20 cellular contexts compared by ENCODE assay signal in the genomic region with DNA sequence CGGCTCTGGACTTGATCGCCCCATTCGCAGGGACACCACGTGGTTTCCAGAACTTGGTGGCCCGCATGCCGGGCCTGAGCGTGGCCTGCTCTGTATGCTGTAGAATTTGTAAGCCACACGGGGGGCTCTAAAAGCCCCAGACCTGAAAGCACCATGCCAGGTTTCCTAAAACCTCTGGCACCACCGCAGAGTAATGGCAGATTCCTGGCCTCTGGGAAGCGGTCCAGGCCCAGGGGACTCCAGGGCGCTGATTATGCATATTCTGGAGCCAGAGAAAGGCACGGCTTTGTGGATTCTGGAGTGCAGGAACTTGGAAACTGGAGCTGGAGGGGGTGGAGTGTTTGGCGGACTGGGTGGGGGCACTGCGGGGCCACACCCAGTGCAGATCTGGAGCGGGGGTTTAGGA. TPM values are rescaled to one million over a fixed set of nuclear protein-coding genes. Genes with fewer than 3 reads are reported as not detected.
DNase-seq lines count a peak whose midpoint lies in the region; ATAC-seq and TF ChIP-seq lines count a peak whose summit lies in the region.
"Had no signal": no experiment of that assay in that cellular context is flagged by ENCODE, and none has a peak within 500 bp of the region (broad histone marks: within the 10 kb centered on the region; RNA-seq: fewer than 3 reads in every experiment).

No MANE protein-coding gene starts in this region.

- no peaks in the 10 kb centered on the region for H3K27me3 Mint-ChIP-seq in T-helper 1 cell treated with Interleukin-12 subunit alpha and Interleukin-12 subunit beta and Interleukin-4 antibody, amounts not matched to agents 30 μg/mL and 1 μg/mL, for 36 hours (ENCODE audit: low read depth)
- H3K27me3 Mint-ChIP-seq in chondrocyte (ENCODE audit: low read depth): no peaks in the 10 kb centered on the region

- H3K36me3 ChIP-seq in lower lobe of right lung (peaks cover 76% of the 10 kb centered on the region), thoracic aorta (peaks cover 46% of the 10 kb centered on the region)

- H3K9me3 Mint-ChIP-seq in T-helper 1 cell treated with Interleukin-12 subunit alpha and Interleukin-12 subunit beta and Interleukin-4 antibody, amounts not matched to agents 30 μg/mL and 1 μg/mL, for 36 hours: no peaks in the 10 kb centered on the region
- H3K9me3 Mint-ChIP-seq in chondrocyte (ENCODE audit: low read depth): no peaks in the 10 kb centered on the region
- H3K9me3 Mint-ChIP-seq: activated naive CD4-positive, alpha-beta T cell treated with anti-CD3 and anti-CD28 coated beads, Interleukin-2, amount 50 U/mL, for 72 hours; activated T-cell treated with anti-CD3 and anti-CD28 coated beads, Interleukin-2, amount 50 U/mL, for 4 hours had no signal

- peaks cover 28% of the 10 kb centered on the region for H3K4me1 Mint-ChIP-seq in T-helper 1 cell treated with Interleukin-12 subunit alpha and Interleukin-12 subunit beta and Interleukin-4 antibody, amounts not matched to agents 30 μg/mL and 1 μg/mL, for 36 hours (ENCODE audit: low read depth)
- H3K4me1 Mint-ChIP-seq in chondrocyte (ENCODE audit: low read depth): peaks cover 39% of the 10 kb centered on the region

- DNase-seq in T-helper 1 cell: no peak
- no peak for DNase-seq in chondrocyte (ENCODE audit: low spot score)
- no peak for DNase-seq in lower lobe of right lung
- no peak for DNase-seq in thoracic aorta (ENCODE audit: low spot score)
- DNase-seq in DMS53 (lab: John Stamatoyannopoulos, UW): no peak
- DNase-seq in activated CD4-positive, alpha-beta T cell treated with anti-CD3 and anti-CD28 coated beads for 1 hour: no peak
- DNase-seq: activated CD4-positive, alpha-beta T cell treated with anti-CD3 and anti-CD28 coated beads, Interleukin-2, amount 50 U/mL, for 48 hours; activated T-cell treated with anti-CD3 and anti-CD28 coated beads, Interleukin-2, amount 50 U/mL, for 4 hours; brain microvascular endothelial cell; NCI-H1092 treated with DMSO at 0.1 percent for 48 hours; occipital lobe; stimulated activated CD4-positive, alpha-beta T cell treated with anti-CD3 and anti-CD28 coated beads, Interleukin-2, amount 100 ng/mL, for 24 hours had no signal

- H3K4me3 ChIP-seq in lower lobe of right lung: no peak overlapping the region
- H3K4me3 ChIP-seq in thoracic aorta: no peak overlapping the region
- H3K4me3 ChIP-seq: hepatocyte had no signal

- H3K4me3 Mint-ChIP-seq in T-helper 1 cell treated with Interleukin-12 subunit alpha and Interleukin-12 subunit beta and Interleukin-4 antibody, amounts not matched to agents 30 μg/mL and 1 μg/mL, for 36 hours: no peak overlapping the region
- H3K4me3 Mint-ChIP-seq in chondrocyte (ENCODE audit: unreplicated experiment): no peak overlapping the region
- H3K4me3 Mint-ChIP-seq: activated T-cell treated with anti-CD3 and anti-CD28 coated beads, Interleukin-2, amount 50 U/mL, for 4 hours had no signal

- H3K27ac ChIP-seq in lower lobe of right lung: peak overlapping the region; percentile 25
- H3K27ac ChIP-seq in thoracic aorta: peak overlapping the region; percentile 3 to 83
- H3K27ac ChIP-seq: brain microvascular endothelial cell, KMS-11 had no signal

- H3K4me1 ChIP-seq in lower lobe of right lung: peaks cover 41% of the 10 kb centered on the region
- H3K4me1 ChIP-seq in thoracic aorta (ENCODE audit: control insufficient read depth in 1 of 2, low read depth in 2 of 2): peaks cover 12 to 42% of the 10 kb centered on the region in 2 donors

- H3K27me3 ChIP-seq in lower lobe of right lung (ENCODE audit: low read depth) (no peaks in the 10 kb centered on the region), thoracic aorta (replicated peaks; ENCODE audit: insufficient read depth) (no peaks in the 10 kb centered on the region)
- H3K27me3 ChIP-seq: brain microvascular endothelial cell, hepatocyte had no signal

- peak overlapping the region; percentile 5 for H3K27ac Mint-ChIP-seq in T-helper 1 cell treated with Interleukin-12 subunit alpha and Interleukin-12 subunit beta and Interleukin-4 antibody, amounts not matched to agents 30 μg/mL and 1 μg/mL, for 36 hours
- H3K27ac Mint-ChIP-seq in chondrocyte (ENCODE audit: unreplicated experiment): peak overlapping the region; percentile 27

- intact Hi-C loops in lower lobe of right lung (cut with DNase I): no loop called here

- H3K9me3 ChIP-seq in lower lobe of right lung (no peaks in the 10 kb centered on the region), thoracic aorta (no peaks in the 10 kb centered on the region)

- H3K36me3 Mint-ChIP-seq in T-helper 1 cell treated with Interleukin-12 subunit alpha and Interleukin-12 subunit beta and Interleukin-4 antibody, amounts not matched to agents 30 μg/mL and 1 μg/mL, for 36 hours (ENCODE audit: low read depth): peaks cover 34% of the 10 kb centered on the region
- peaks cover 19% of the 10 kb centered on the region for H3K36me3 Mint-ChIP-seq in chondrocyte (ENCODE audit: low read depth)

- no peak for TF ChIP-seq CTCF in chondrocyte (IDR thresholded peaks at IDR 0.05)
- no peak for TF ChIP-seq CTCF in lower lobe of right lung (IDR thresholded peaks at IDR 0.05)
- TF ChIP-seq CTCF in thoracic aorta (IDR thresholded peaks at IDR 0.05): no peak

- no peak for ATAC-seq in lower lobe of right lung
- ATAC-seq in thoracic aorta (ENCODE audit: insufficient number of reproducible peaks, low FRiP score, low read depth): no peak
- ATAC-seq in GM21576 (IDR thresholded peaks at IDR 0.05; ENCODE audit: unreplicated experiment): no peak
- ATAC-seq: activated naive CD4-positive, alpha-beta T cell treated with anti-CD3 and anti-CD28 coated beads, Interleukin-2, amount 50 U/mL, for 72 hours; activated T-cell treated with anti-CD3 and anti-CD28 coated beads, Interleukin-2, amount 50 U/mL, for 4 hours; sciatic nerve; SK-N-SH treated with all-trans-retinoic acid at 6 μM for 48 hours had no signal

RNA-seq across cellular contexts. Expression of a gene that starts 3.7 kb away (rescaled TPM):
- total RNA-seq in chondrocyte (1,722 to 4,533 TPM (median 1,892 TPM) in 3 replicates), lower lobe of right lung (9,799 TPM), thoracic aorta (1,000 to 10,000 TPM; 3,403 to 7,108 TPM)

RNA-seq across cellular contexts. Expression of a gene that starts 14.1 kb away (rescaled TPM):
- total RNA-seq in chondrocyte (161 to 167 TPM (median 165 TPM) in 3 replicates), lower lobe of right lung (142 TPM), thoracic aorta (100 to 1,000 TPM in 1 of 2 donors, 10 to 100 TPM in 1; 53.1 to 104 TPM)

RNA-seq across cellular contexts. Expression of a gene that starts 24.3 kb away (rescaled TPM):
- total RNA-seq in chondrocyte (43.4 to 51.1 TPM (median 49.1 TPM) in 3 replicates), lower lobe of right lung (24.8 TPM), thoracic aorta (10 to 100 TPM; 30.1 to 44.4 TPM)

RNA-seq across cellular contexts. Expression of a gene that starts 24.9 kb away (rescaled TPM):
- total RNA-seq in chondrocyte (45.3 to 72.5 TPM (median 47.7 TPM) in 3 replicates), lower lobe of right lung (45.3 TPM), thoracic aorta (10 to 100 TPM; 51.6 to 52.3 TPM)

RNA-seq across cellular contexts. Expression of a gene that starts 35.3 kb away (rescaled TPM):
- total RNA-seq in chondrocyte (not detected in 3 replicates), lower lobe of right lung (1.9 TPM), thoracic aorta (1 to 10 TPM in 1 of 2 donors, not detected in 1; 3.7 TPM)
- total RNA-seq: A172; activated T-cell treated with anti-CD3 and anti-CD28 coated beads, Interleukin-2, amount 50 U/mL, for 4 hours; occipital lobe had no signal
